Comparison of ENCODE assay signal across 10 cellular contexts in the genomic region with DNA sequence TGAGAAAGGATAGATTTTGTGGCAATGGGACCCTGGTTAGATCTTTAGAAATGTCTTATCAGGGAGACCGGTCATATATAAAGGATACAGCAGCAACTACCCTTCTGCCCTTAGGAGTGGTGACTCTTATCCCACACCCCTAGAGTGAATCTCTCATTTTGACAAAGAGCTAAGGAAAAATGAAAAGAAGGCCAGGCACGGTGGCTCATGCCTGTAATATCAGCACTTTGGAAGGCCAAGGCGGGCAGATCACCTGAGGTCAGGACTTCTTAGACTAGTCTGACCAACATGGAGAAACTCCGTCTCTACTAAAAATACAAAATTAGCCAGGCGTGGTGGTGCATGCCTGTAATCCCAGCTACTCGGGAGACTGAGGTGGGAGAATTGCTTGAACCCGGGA. TPM values are rescaled to one million over a fixed set of nuclear protein-coding genes. Genes with fewer than 3 reads are reported as not detected.
DNase-seq lines count a peak whose midpoint lies in the region; ATAC-seq, FAIRE-seq and TF ChIP-seq lines count a peak whose summit lies in the region.
"Not testable (repeated sequence)": the region's sequence is repeated elsewhere in the genome, so short reads cannot be mapped to it uniquely, and the experiment has no call there.
"Had no signal": no experiment of that assay in that cellular context is flagged by ENCODE, and none has a peak within 500 bp of the region (broad histone marks: within the 10 kb centered on the region; RNA-seq: fewer than 3 reads in every experiment).

No MANE protein-coding gene starts in this region.

- H4K91ac ChIP-seq in trophoblast cell (ENCODE audit: low read depth, low read length) = not testable (repeated sequence)

- H4K20me1 ChIP-seq in OCI-LY3 (ENCODE audit: insufficient read depth, low read length); K562 (replicated peaks; ENCODE audit: control insufficient read depth, insufficient read depth, low read length): not testable (repeated sequence)

- TF ChIP-seq EP300 in K562 (IDR thresholded peaks at IDR 0.05; ENCODE audit: low read length) = not testable (repeated sequence)

- not testable (repeated sequence) for TF ChIP-seq POLR2A in K562 (conservative IDR thresholded peaks at IDR 0.05)

- H3K36me3 Mint-ChIP-seq in CD14-positive monocyte (peaks cover 47 to 82% of the 10 kb centered on the region in 2 donors), MCF 10A (ENCODE audit: insufficient read depth, unreplicated experiment) (peaks cover 82% of the 10 kb centered on the region), nephron progenitor cell (ENCODE audit: low read depth) (peaks cover 78% of the 10 kb centered on the region)
- H3K36me3 Mint-ChIP-seq in activated T-cell treated with anti-CD3 and anti-CD28 coated beads, Interleukin-2, amount 50 U/mL, for 24 hours (ENCODE audit: low read depth) = peaks cover 64% of the 10 kb centered on the region
- H3K36me3 Mint-ChIP-seq in glutamatergic neuron (ENCODE audit: unreplicated experiment) = not testable (repeated sequence)

- H3K79me1 ChIP-seq in trophoblast cell (ENCODE audit: low read length) = not testable (repeated sequence)

- H2AFZ ChIP-seq in OCI-LY3 (ENCODE audit: low read depth, low read length); K562 (ENCODE audit: low read depth, low read length); trophoblast cell (ENCODE audit: insufficient read depth, low read length, poor library complexity): not testable (repeated sequence)

- TF ChIP-seq RAD21 in K562 (CRISPR knock-in tag; conservative IDR thresholded peaks at IDR 0.05 in 1 of 2, IDR thresholded peaks at IDR 0.05 in 1 of 2) = not testable (repeated sequence)

- H3K9me3 ChIP-seq in OCI-LY3 (ENCODE audit: insufficient read depth, low read length); K562 (replicated peaks; ENCODE audit: control insufficient read depth, insufficient read depth, low read depth, low read length); trophoblast cell (ENCODE audit: insufficient read depth, low read depth, low read length): not testable (repeated sequence)

- POLR2A ChIA-PET in K562 (lab: Yijun Ruan, JAX) (interaction anchor here (1.0 to 5.9 kb wide), 3 partner anchors 10 to 20 kb away, joined by 6 to 49 read pairs (median 15); a partner anchor contains a TSS), MCF 10A (lab: Yijun Ruan, JAX) (interaction anchor here (0.7 to 3.0 kb wide), 2 partner anchors 12 to 1093 kb away, joined by 3 to 25 read pairs; a partner anchor contains a TSS)

- CTCF ChIA-PET in K562 (lab: Yijun Ruan, JAX; ENCODE audit: low intra/inter-chr PET ratio) = not testable (repeated sequence)
- CTCF ChIA-PET in MCF 10A (lab: Yijun Ruan, JAX) = interaction anchor here (0.7 to 7.0 kb wide), 5 partner anchors 8 to 248 kb away, joined by 3 to 80 read pairs (median 3); a partner anchor contains a TSS

- H3K4me1 Mint-ChIP-seq in CD14-positive monocyte = peaks cover 23% of the 10 kb centered on the region
- H3K4me1 Mint-ChIP-seq in activated T-cell treated with anti-CD3 and anti-CD28 coated beads, Interleukin-2, amount 50 U/mL, for 24 hours (ENCODE audit: low read depth) = peaks cover 12% of the 10 kb centered on the region
- not testable (repeated sequence) for H3K4me1 Mint-ChIP-seq in MCF 10A (ENCODE audit: insufficient read depth, unreplicated experiment); glutamatergic neuron (ENCODE audit: low read depth, unreplicated experiment); nephron progenitor cell

- H3K9me3 Mint-ChIP-seq in CD14-positive monocyte; activated T-cell treated with anti-CD3 and anti-CD28 coated beads, Interleukin-2, amount 50 U/mL, for 24 hours; MCF 10A (ENCODE audit: unreplicated experiment); glutamatergic neuron (ENCODE audit: unreplicated experiment); nephron progenitor cell: not testable (repeated sequence)

- H4K12ac ChIP-seq in trophoblast cell (ENCODE audit: low read depth, low read length) = not testable (repeated sequence)

- H3K79me2 ChIP-seq in OCI-LY3 (ENCODE audit: low read length); K562 (ENCODE audit: control insufficient read depth, insufficient read depth, low read length); trophoblast cell (ENCODE audit: control insufficient read depth, insufficient read depth, low read length, poor library complexity): not testable (repeated sequence)

- H3K27me3 ChIP-seq in OCI-LY3 (ENCODE audit: low read depth, low read length); K562 (ENCODE audit: control insufficient read depth in 2 of 2, insufficient read depth in 2 of 2, low read length in 2 of 2); trophoblast cell (ENCODE audit: insufficient read depth, low read length): not testable (repeated sequence)

- in situ Hi-C loops in K562 (cut with MboI) = not testable (repeated sequence)

- peaks cover 25% of the 10 kb centered on the region for H3K4me1 ChIP-seq in OCI-LY3 (ENCODE audit: low read length)
- H3K4me1 ChIP-seq in K562 (replicated peaks in 1 of 2; ENCODE audit: control insufficient read depth in 2 of 2, insufficient read depth in 2 of 2, low read length in 2 of 2); trophoblast cell (ENCODE audit: control insufficient read depth in 1 of 2, insufficient read depth in 2 of 2, low read length in 2 of 2): not testable (repeated sequence)

- H3K14ac ChIP-seq in trophoblast cell (ENCODE audit: low read length) = not testable (repeated sequence)

- H2BK12ac ChIP-seq in trophoblast cell (ENCODE audit: low read length) = not testable (repeated sequence)

- intact Hi-C loops in CD14-positive monocyte (cut with micrococcal nuclease); K562 (cut with micrococcal nuclease); MCF 10A (cut with micrococcal nuclease): not testable (repeated sequence)

- not testable (repeated sequence) for H3K4ac ChIP-seq in trophoblast cell (ENCODE audit: low read depth, low read length)

- H3K4me3 ChIP-seq in OCI-LY3 (ENCODE audit: low read length); K562; trophoblast cell (ENCODE audit: low read depth, low read length): not testable (repeated sequence)

- H3K27ac Mint-ChIP-seq in CD14-positive monocyte = peak overlapping the region in 4 of 7 donors; percentile 26 to 61 (median 48)
- H3K27ac Mint-ChIP-seq in activated T-cell treated with anti-CD3 and anti-CD28 coated beads, Interleukin-2, amount 50 U/mL, for 24 hours = peak overlapping the region; percentile 18
- H3K27ac Mint-ChIP-seq in MCF 10A (ENCODE audit: low read depth, unreplicated experiment) = peak overlapping the region; percentile 19
- peak overlapping the region; percentile 53 for H3K27ac Mint-ChIP-seq in glutamatergic neuron (ENCODE audit: unreplicated experiment)
- H3K27ac Mint-ChIP-seq in nephron progenitor cell = peak overlapping the region; percentile 85

- H3K18ac ChIP-seq in trophoblast cell (ENCODE audit: low read length) = not testable (repeated sequence)

- FAIRE-seq in K562 (lab: Jason Lieb, UNC) = not testable (repeated sequence)

- H2AK5ac ChIP-seq in trophoblast cell (ENCODE audit: low read length) = not testable (repeated sequence)

- peaks cover 15% of the 10 kb centered on the region for H3K36me3 ChIP-seq in OCI-LY3 (replicated peaks; ENCODE audit: low read depth, low read length)
- H3K36me3 ChIP-seq in K562 (ENCODE audit: control insufficient read depth, insufficient read depth, low read length) = peaks cover 50% of the 10 kb centered on the region
- peaks cover 47 to 58% of the 10 kb centered on the region in 2 experiments for H3K36me3 ChIP-seq in trophoblast cell (ENCODE audit: control insufficient read depth in 1 of 2, insufficient read depth in 2 of 2, low read length in 2 of 2)

- not testable (repeated sequence) for H3K23ac ChIP-seq in trophoblast cell (ENCODE audit: low read length)

- BruUV-seq in K562 (replicated peaks; lab: Mats Ljungman, UMichigan) = TSS peak; percentile 11
- not testable (repeated sequence) for BruUV-seq in MCF 10A (replicated peaks; lab: Mats Ljungman, UMichigan)

- not testable (repeated sequence) for H2BK5ac ChIP-seq in trophoblast cell (ENCODE audit: low read depth, low read length, poor library complexity)

- TF ChIP-seq CTCF in CD14-positive monocyte (IDR thresholded peaks at IDR 0.05); OCI-LY3 (IDR thresholded peaks at IDR 0.05; ENCODE audit: low read depth, low read length); K562 (IDR thresholded peaks at IDR 0.05 in 2 of 3, conservative IDR thresholded peaks at IDR 0.05 in 1 of 3; ENCODE audit: insufficient read depth in 2 of 3, low read depth in 1 of 3, low read length in 3 of 3); MCF 10A (IDR thresholded peaks at IDR 0.05; ENCODE audit: unreplicated experiment); glutamatergic neuron (IDR thresholded peaks at IDR 0.05; ENCODE audit: partially characterized antibody, unreplicated experiment); nephron progenitor cell (IDR thresholded peaks at IDR 0.05): not testable (repeated sequence)

- H4K8ac ChIP-seq in trophoblast cell (ENCODE audit: low read depth, low read length) = not testable (repeated sequence)

- not testable (repeated sequence) for ATAC-seq in K562

- peak overlapping the region; percentile 46 for H3K4me2 ChIP-seq in OCI-LY3 (ENCODE audit: low read length)
- not testable (repeated sequence) for H3K4me2 ChIP-seq in K562 (ENCODE audit: insufficient read depth, low read length); trophoblast cell (ENCODE audit: low read length)

- not testable (repeated sequence) for H3K9ac ChIP-seq in OCI-LY3 (ENCODE audit: low read length); K562 (ENCODE audit: insufficient read depth in 1 of 2, low read depth in 2 of 2, low read length in 2 of 2); trophoblast cell (ENCODE audit: low read length)

- not testable (repeated sequence) for H3K27me3 Mint-ChIP-seq in CD14-positive monocyte (ENCODE audit: low read depth in 3 of 3); activated T-cell treated with anti-CD3 and anti-CD28 coated beads, Interleukin-2, amount 50 U/mL, for 24 hours; MCF 10A (ENCODE audit: insufficient read depth, unreplicated experiment); glutamatergic neuron (ENCODE audit: unreplicated experiment); nephron progenitor cell (ENCODE audit: low read depth, poor library complexity)

- peak overlapping the region; percentile 41; the same call in 1 of the 2 replicates for H3K27ac ChIP-seq in OCI-LY3 (ENCODE audit: low read length)
- H3K27ac ChIP-seq in K562 (ENCODE audit: extremely low read depth, low read depth, low read length); trophoblast cell (ENCODE audit: low read depth, low read length): not testable (repeated sequence)

- H3K4me3 Mint-ChIP-seq in CD14-positive monocyte; activated T-cell treated with anti-CD3 and anti-CD28 coated beads, Interleukin-2, amount 50 U/mL, for 24 hours; MCF 10A (ENCODE audit: unreplicated experiment); glutamatergic neuron (ENCODE audit: unreplicated experiment); nephron progenitor cell: not testable (repeated sequence)

- not testable (repeated sequence) for DNase-seq in CD14-positive monocyte (ENCODE audit: low spot score); K562 (ENCODE audit: extremely low read depth in 1 of 4, low spot score in 3 of 4); MCF 10A (ENCODE audit: unreplicated experiment); glutamatergic neuron; nephron progenitor cell
- peak; percentile 9 for DNase-seq in activated T-cell treated with anti-CD3 and anti-CD28 coated beads, Interleukin-2, amount 50 U/mL, for 24 hours
- DNase-seq in trophoblast cell = peak; percentile 77 to 83

- H2BK120ac ChIP-seq in trophoblast cell (ENCODE audit: insufficient read depth, low read length, poor library complexity) = not testable (repeated sequence)

- H3K9me1 ChIP-seq in K562 (ENCODE audit: control insufficient read depth, insufficient read depth, low read length) = not testable (repeated sequence)

- 91% methylated on average over 7 of the region's 7 CpGs for WGBS in K562 (ENCODE audit: insufficient coverage, low coverage, missing lambda C conversion rate)
- WGBS in trophoblast cell (ENCODE audit: extremely low coverage, insufficient coverage, insufficient read length) = no CpG with 5 or more reads among the region's 7 CpGs

RNA-seq across cellular contexts. Expression of a gene that starts 11.1 kb away (rescaled TPM):
- polyA plus RNA-seq in CD14-positive monocyte = 10 to 100 TPM in 1 of 2 donors, 1 to 10 TPM in 1; 9.7 to 14.4 TPM
- total RNA-seq in K562 (2011; cell fraction: chromatin; rRNA removed; ENCODE audit: low replicate concordance) = 64.5 and 126 TPM in 2 replicates
- 67.9 and 78.4 TPM in 2 replicates for total RNA-seq in K562 (2011; cell fraction: nucleolus; rRNA removed)
- 78.7 and 91.5 TPM in 2 replicates for total RNA-seq in K562 (2011; cell fraction: nucleoplasm; rRNA removed)
- 21.3 and 30.1 TPM in 2 replicates for total RNA-seq in K562 (2014; rRNA removed)
- 18.1 and 22.9 TPM in 2 replicates for total RNA-seq in K562 (2014; rRNA removed; fragmentation: Illumina TruSeq; extraction: Trizol)
- 29.9 and 30.0 TPM in 2 replicates for total RNA-seq in K562 (2015; rRNA removed; fragmentation: Illumina TruSeq; extraction: Trizol)
- 23.7 and 25.8 TPM in 2 replicates for total RNA-seq in K562 (2021)
- 31.2 and 31.5 TPM in 2 replicates for polyA plus RNA-seq in K562 (2011; rRNA removed)
- polyA plus RNA-seq in K562 (2011; cell fraction: cytosol; rRNA removed) = 33.1 and 43.9 TPM in 2 replicates
- 62.5 and 76.6 TPM in 2 replicates for polyA plus RNA-seq in K562 (2011; cell fraction: nucleus; rRNA removed)
- polyA plus RNA-seq in K562 (2012) = 26.9 and 29.9 TPM in 2 replicates
- polyA plus RNA-seq in K562 (2014; fragmentation: Illumina TruSeq; extraction: Trizol) = 32.2 and 39.7 TPM in 2 replicates
- 10 to 100 TPM in 1 of 2 experiments, 1 to 10 TPM in 1; 9.2 to 21.6 TPM for polyA plus RNA-seq in K562 (2014; fragmentation: Nextera tagmentation; extraction: Ambion mirVana)
- polyA plus RNA-seq in K562 (2014; rRNA removed) = 25.4 and 27.9 TPM in 2 replicates
- polyA minus RNA-seq in K562 (2011; rRNA and poly(A)+ RNA removed) = 30.3 and 35.2 TPM in 2 replicates
- 16.8 and 19.6 TPM in 2 replicates for polyA minus RNA-seq in K562 (2011; cell fraction: cytosol; rRNA and poly(A)+ RNA removed)
- 24.4 and 37.4 TPM in 2 replicates for polyA minus RNA-seq in K562 (2011; cell fraction: nucleus; rRNA and poly(A)+ RNA removed)
- 6.3 and 7.9 TPM in 2 replicates for total RNA-seq in MCF 10A (2022)
- 23.9 TPM for total RNA-seq in glutamatergic neuron (ENCODE audit: unreplicated experiment)
- polyA plus RNA-seq in trophoblast cell (2013) = 22.7 and 23.0 TPM in 2 replicates
- polyA plus RNA-seq: CD4-positive, alpha-beta memory T cell had no signal

RNA-seq across cellular contexts. Expression of a gene that starts 12.1 kb away (rescaled TPM):
- polyA plus RNA-seq in CD14-positive monocyte (10 to 100 TPM; 48.5 to 63.0 TPM), K562 (2011; rRNA removed) (73.8 and 79.6 TPM in 2 replicates), K562 (2014; fragmentation: Illumina TruSeq; extraction: Trizol) (39.7 and 49.4 TPM in 2 replicates), K562 (2014; fragmentation: Nextera tagmentation; extraction: Ambion mirVana) (10 to 100 TPM in 1 of 2 experiments, 1 to 10 TPM in 1; 6.8 to 12.2 TPM), K562 (2014; rRNA removed) (29.5 and 37.1 TPM in 2 replicates)
- total RNA-seq in K562 (2011; cell fraction: chromatin; rRNA removed; ENCODE audit: low replicate concordance) = 74.2 and 106 TPM in 2 replicates
- 56.2 and 58.3 TPM in 2 replicates for total RNA-seq in K562 (2011; cell fraction: nucleolus; rRNA removed)
- 79.6 and 100 TPM in 2 replicates for total RNA-seq in K562 (2011; cell fraction: nucleoplasm; rRNA removed)
- total RNA-seq in K562 (2014; rRNA removed) (14.3 and 18.2 TPM in 2 replicates), K562 (2014; rRNA removed; fragmentation: Illumina TruSeq; extraction: Trizol) (24.7 and 25.2 TPM in 2 replicates), K562 (2015; rRNA removed; fragmentation: Illumina TruSeq; extraction: Trizol) (20.8 and 22.0 TPM in 2 replicates), K562 (2021) (33.7 and 35.1 TPM in 2 replicates), MCF 10A (2022) (67.4 and 96.1 TPM in 2 replicates), glutamatergic neuron (ENCODE audit: unreplicated experiment) (170 TPM)
- 46.7 and 81.7 TPM in 2 replicates for polyA plus RNA-seq in K562 (2011; cell fraction: cytosol; rRNA removed)
- 47.0 and 59.0 TPM in 2 replicates for polyA plus RNA-seq in K562 (2011; cell fraction: nucleus; rRNA removed)
- polyA plus RNA-seq in K562 (2012) = 30.1 and 47.5 TPM in 2 replicates
- polyA minus RNA-seq in K562 (2011; rRNA and poly(A)+ RNA removed) = 71.3 and 77.5 TPM in 2 replicates
- polyA minus RNA-seq in K562 (2011; cell fraction: cytosol; rRNA and poly(A)+ RNA removed) = 31.7 and 33.6 TPM in 2 replicates
- polyA minus RNA-seq in K562 (2011; cell fraction: nucleus; rRNA and poly(A)+ RNA removed) = 13.5 and 26.8 TPM in 2 replicates
- polyA plus RNA-seq in trophoblast cell (2013) = 126 and 127 TPM in 2 replicates

RNA-seq across cellular contexts. Expression of a gene that starts 19.3 kb away (rescaled TPM):
- polyA plus RNA-seq in CD14-positive monocyte = 1 to 10 TPM; 4.1 to 4.7 TPM
- 59.4 and 105 TPM in 2 replicates for total RNA-seq in K562 (2011; cell fraction: chromatin; rRNA removed; ENCODE audit: low replicate concordance)
- total RNA-seq in K562 (2011; cell fraction: nucleolus; rRNA removed) = 83.6 and 91.2 TPM in 2 replicates
- total RNA-seq in K562 (2011; cell fraction: nucleoplasm; rRNA removed) = 82.4 and 85.6 TPM in 2 replicates
- total RNA-seq in K562 (2014; rRNA removed) = 83.6 and 101 TPM in 2 replicates
- 96.5 and 116 TPM in 2 replicates for total RNA-seq in K562 (2014; rRNA removed; fragmentation: Illumina TruSeq; extraction: Trizol)
- total RNA-seq in K562 (2015; rRNA removed; fragmentation: Illumina TruSeq; extraction: Trizol) = 106 and 111 TPM in 2 replicates
- total RNA-seq in K562 (2021) = 110 and 133 TPM in 2 replicates
- 200 and 213 TPM in 2 replicates for polyA plus RNA-seq in K562 (2011; rRNA removed)
- polyA plus RNA-seq in K562 (2011; cell fraction: cytosol; rRNA removed) = 130 and 203 TPM in 2 replicates
- polyA plus RNA-seq in K562 (2011; cell fraction: nucleus; rRNA removed) = 271 and 421 TPM in 2 replicates
- 106 and 139 TPM in 2 replicates for polyA plus RNA-seq in K562 (2012)
- 129 and 166 TPM in 2 replicates for polyA plus RNA-seq in K562 (2014; fragmentation: Illumina TruSeq; extraction: Trizol)
- 10 to 100 TPM; 17.4 to 26.4 TPM for polyA plus RNA-seq in K562 (2014; fragmentation: Nextera tagmentation; extraction: Ambion mirVana)
- 109 and 114 TPM in 2 replicates for polyA plus RNA-seq in K562 (2014; rRNA removed)
- polyA minus RNA-seq in K562 (2011; rRNA and poly(A)+ RNA removed) = 58.7 and 86.0 TPM in 2 replicates
- 48.2 and 82.6 TPM in 2 replicates for polyA minus RNA-seq in K562 (2011; cell fraction: cytosol; rRNA and poly(A)+ RNA removed)
- 31.2 and 44.9 TPM in 2 replicates for polyA minus RNA-seq in K562 (2011; cell fraction: nucleus; rRNA and poly(A)+ RNA removed)
- 17.9 and 23.8 TPM in 2 replicates for total RNA-seq in MCF 10A (2022)
- 20.5 TPM for total RNA-seq in glutamatergic neuron (ENCODE audit: unreplicated experiment)
- 132 and 144 TPM in 2 replicates for polyA plus RNA-seq in trophoblast cell (2013)

RNA-seq across cellular contexts. Expression of a gene that starts 20.1 kb away (rescaled TPM):
- polyA plus RNA-seq in CD14-positive monocyte = under 1 TPM; 0.40 to 0.54 TPM
- total RNA-seq in K562 (2011; cell fraction: chromatin; rRNA removed; ENCODE audit: low replicate concordance) = 2.5 and 8.4 TPM in 2 replicates
- 3.4 and 4.2 TPM in 2 replicates for total RNA-seq in K562 (2011; cell fraction: nucleolus; rRNA removed)
- 5.3 and 6.1 TPM in 2 replicates for total RNA-seq in K562 (2011; cell fraction: nucleoplasm; rRNA removed)
- 0.36 and 0.78 TPM in 2 replicates for total RNA-seq in K562 (2014; rRNA removed)
- total RNA-seq in K562 (2014; rRNA removed; fragmentation: Illumina TruSeq; extraction: Trizol) = 0.96 and 1.1 TPM in 2 replicates
- 0.54 and 0.72 TPM in 2 replicates for total RNA-seq in K562 (2015; rRNA removed; fragmentation: Illumina TruSeq; extraction: Trizol)
- total RNA-seq in K562 (2021) = 0.96 and 0.98 TPM in 2 replicates
- 2.0 and 2.8 TPM in 2 replicates for polyA plus RNA-seq in K562 (2011; rRNA removed)
- 2.1 and 2.8 TPM in 2 replicates for polyA plus RNA-seq in K562 (2011; cell fraction: cytosol; rRNA removed)
- 9.6 and 10.1 TPM in 2 replicates for polyA plus RNA-seq in K562 (2011; cell fraction: nucleus; rRNA removed)
- polyA plus RNA-seq in K562 (2012) = 0.81 and 1.9 TPM in 2 replicates
- 1.4 and 1.9 TPM in 2 replicates for polyA plus RNA-seq in K562 (2014; fragmentation: Illumina TruSeq; extraction: Trizol)
- polyA plus RNA-seq in K562 (2014; fragmentation: Nextera tagmentation; extraction: Ambion mirVana) = under 1 TPM; 0.39 to 0.68 TPM
- 1.1 and 2.5 TPM in 2 replicates for polyA plus RNA-seq in K562 (2014; rRNA removed)
- polyA minus RNA-seq in K562 (2011; rRNA and poly(A)+ RNA removed) = 1.5 and 1.6 TPM in 2 replicates
- polyA minus RNA-seq in K562 (2011; cell fraction: cytosol; rRNA and poly(A)+ RNA removed) = not detected in 2 replicates
- 1.2 and 1.6 TPM in 2 replicates for polyA minus RNA-seq in K562 (2011; cell fraction: nucleus; rRNA and poly(A)+ RNA removed)
- total RNA-seq in MCF 10A (2022) = 0.59 TPM in 1 of 2 replicates, not detected in the other
- 851 TPM for total RNA-seq in glutamatergic neuron (ENCODE audit: unreplicated experiment)
- 31.7 and 33.8 TPM in 2 replicates for polyA plus RNA-seq in trophoblast cell (2013)
- total RNA-seq: CD4-positive, alpha-beta memory T cell had no signal
- polyA plus RNA-seq: CD4-positive, alpha-beta memory T cell; CD8-positive, alpha-beta memory T cell had no signal

RNA-seq across cellular contexts. Expression of a gene that starts 34.9 kb away (rescaled TPM):
- polyA plus RNA-seq in CD14-positive monocyte (1 to 10 TPM in 1 of 2 donors, under 1 TPM in 1; 0.09 to 1.3 TPM), K562 (2011; rRNA removed) (6.7 and 8.2 TPM in 2 replicates), K562 (2014; fragmentation: Illumina TruSeq; extraction: Trizol) (13.5 and 16.0 TPM in 2 replicates), K562 (2014; fragmentation: Nextera tagmentation; extraction: Ambion mirVana) (1 to 10 TPM; 2.8 to 3.6 TPM), K562 (2014; rRNA removed) (6.4 and 10.2 TPM in 2 replicates)
- 32.0 and 35.8 TPM in 2 replicates for total RNA-seq in K562 (2011; cell fraction: chromatin; rRNA removed; ENCODE audit: low replicate concordance)
- total RNA-seq in K562 (2011; cell fraction: nucleolus; rRNA removed) = 14.9 and 21.0 TPM in 2 replicates
- 29.4 and 36.0 TPM in 2 replicates for total RNA-seq in K562 (2011; cell fraction: nucleoplasm; rRNA removed)
- total RNA-seq in K562 (2014; rRNA removed) (1.9 and 3.9 TPM in 2 replicates), K562 (2014; rRNA removed; fragmentation: Illumina TruSeq; extraction: Trizol) (2.8 TPM in 2 replicates), K562 (2015; rRNA removed; fragmentation: Illumina TruSeq; extraction: Trizol) (3.6 and 4.6 TPM in 2 replicates), K562 (2021) (16.0 and 16.3 TPM in 2 replicates), MCF 10A (2022) (2.4 and 3.4 TPM in 2 replicates), glutamatergic neuron (ENCODE audit: unreplicated experiment) (24.1 TPM)
- polyA plus RNA-seq in K562 (2011; cell fraction: cytosol; rRNA removed) = 7.7 and 10.7 TPM in 2 replicates
- 19.0 and 35.6 TPM in 2 replicates for polyA plus RNA-seq in K562 (2011; cell fraction: nucleus; rRNA removed)
- 9.7 and 17.3 TPM in 2 replicates for polyA plus RNA-seq in K562 (2012)
- polyA minus RNA-seq in K562 (2011; rRNA and poly(A)+ RNA removed) = 8.0 and 8.6 TPM in 2 replicates
- 10.7 and 13.7 TPM in 2 replicates for polyA minus RNA-seq in K562 (2011; cell fraction: cytosol; rRNA and poly(A)+ RNA removed)
- polyA minus RNA-seq in K562 (2011; cell fraction: nucleus; rRNA and poly(A)+ RNA removed) = 5.8 and 6.8 TPM in 2 replicates
- 5.2 and 5.4 TPM in 2 replicates for polyA plus RNA-seq in trophoblast cell (2013)

Comparison
In these comparisons a context has a peak if more than half of its experiments do, and no peak if none do; other contexts are left out.
1. H3K27ac Mint-ChIP-seq: peak in every context shown above with its lines; median percentile 85 in nephron progenitor cell; 53 in glutamatergic neuron; 48 in CD14-positive monocyte; 19 in MCF 10A; 18 in activated T-cell treated with anti-CD3 and anti-CD28 coated beads, Interleukin-2, amount 50 U/mL, for 24 hours.